ENCODE assay signal across 10 cellular contexts in the genomic region with DNA sequence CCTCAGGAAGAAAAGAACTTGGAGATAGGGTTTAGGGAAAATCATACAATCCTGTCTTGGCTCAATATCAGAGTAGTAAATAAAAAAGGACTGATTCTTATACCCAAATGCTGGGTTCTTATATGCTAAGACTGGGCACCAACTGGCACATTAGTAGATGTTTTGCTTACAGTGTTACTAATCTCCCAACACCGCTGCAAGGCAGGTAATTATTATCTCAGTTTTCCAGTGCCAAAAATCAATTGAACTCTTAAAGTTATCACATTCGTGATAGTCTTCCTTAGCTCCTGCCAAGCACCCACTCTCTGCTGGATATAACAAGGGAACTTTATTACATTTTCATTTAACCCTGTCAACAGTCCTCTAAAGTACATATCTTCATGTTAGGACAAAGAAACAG. TPM values are rescaled to one million over a fixed set of nuclear protein-coding genes. Genes with fewer than 3 reads are reported as not detected.
A peak's percentile ranks its signal among the peaks of the same experiment; 100 is the strongest.
DNase-seq lines count a peak whose midpoint lies in the region; ATAC-seq, FAIRE-seq and TF ChIP-seq lines count a peak whose summit lies in the region.
"Had no signal": no experiment of that assay in that cellular context is flagged by ENCODE, and none has a peak within 500 bp of the region (broad histone marks: within the 10 kb centered on the region; RNA-seq: fewer than 3 reads in every experiment).

No MANE protein-coding gene starts in this region.

- CTCF ChIA-PET in endothelial cell of umbilical vein (lab: Charles Lee): interaction anchor here (0.6 to 3.2 kb wide), 2 partner anchors 60 to 255 kb away, joined by 3 to 21 read pairs; no protein-coding TSS in a partner anchor

- no TSS peak for BruUV-seq in endothelial cell of umbilical vein (replicated peaks; lab: Mats Ljungman, UMichigan)

- no peak overlapping the region for H2AFZ ChIP-seq in endothelial cell of umbilical vein (ENCODE audit: low read depth, low read length)

- no peak for TF ChIP-seq CTCF in left ventricle myocardium inferior (IDR thresholded peaks at IDR 0.05; ENCODE audit: borderline replicate concordance)
- TF ChIP-seq CTCF in endothelial cell of umbilical vein (IDR thresholded peaks at IDR 0.05; ENCODE audit: extremely low read depth in 1 of 2, insufficient read depth in 1 of 2, low read depth in 1 of 2, low read length in 2 of 2): no peak
- TF ChIP-seq CTCF in nephron (IDR thresholded peaks at IDR 0.05; ENCODE audit: unreplicated experiment in 3 of 3): no peak

- H3K36me3 ChIP-seq in left ventricle myocardium inferior (peaks cover 22% of the 10 kb centered on the region), endothelial cell of umbilical vein (ENCODE audit: control insufficient read depth in 2 of 2, extremely low read depth in 1 of 2, insufficient read depth in 2 of 2, low read length in 2 of 2) (peaks cover 0 to 3% of the 10 kb centered on the region in 2 experiments), aorta (ENCODE audit: control insufficient read depth in 1 of 2, insufficient read depth in 2 of 2, low read length in 1 of 2) (peaks cover 0 to 2% of the 10 kb centered on the region in 2 donors)

- H4K20me1 ChIP-seq in endothelial cell of umbilical vein (replicated peaks; ENCODE audit: control insufficient read depth, extremely low read depth, insufficient read depth, low read length): no peaks in the 10 kb centered on the region

- no peak overlapping the region for H3K9ac ChIP-seq in endothelial cell of umbilical vein (replicated peaks; ENCODE audit: extremely low read depth, insufficient read depth, low read length)

- H3K27ac ChIP-seq in left ventricle myocardium inferior (replicated peaks): peak overlapping the region; percentile 94
- no peak overlapping the region for H3K27ac ChIP-seq in endothelial cell of umbilical vein (ENCODE audit: insufficient read depth, low read depth, low read length)
- no peak overlapping the region for H3K27ac ChIP-seq in aorta (ENCODE audit: low read depth in 1 of 2, low read length in 2 of 2)

- intact Hi-C loops in left ventricle myocardium inferior (cut with micrococcal nuclease): loop anchor here (10.0 kb wide), 1 partner anchor 57 kb away; no protein-coding TSS in a partner anchor
- intact Hi-C loops in left ventricle myocardium superior (cut with micrococcal nuclease): no loop called here
- intact Hi-C loops in endothelial cell of umbilical vein (cut with micrococcal nuclease): loop anchor here (5.0 kb wide), 1 partner anchor 60 kb away; no protein-coding TSS in a partner anchor
- intact Hi-C loops in aorta (cut with DNase I): loop anchor here in 1 of 2 donors (10.0 kb wide), 1 partner anchor 103 kb away; no protein-coding TSS in a partner anchor

- peaks cover 78% of the 10 kb centered on the region for H3K4me1 ChIP-seq in left ventricle myocardium inferior
- H3K4me1 ChIP-seq in endothelial cell of umbilical vein (ENCODE audit: control insufficient read depth, extremely low read depth, insufficient read depth, low read length): peaks cover 24% of the 10 kb centered on the region
- peaks cover 0 to 4% of the 10 kb centered on the region in 2 donors for H3K4me1 ChIP-seq in aorta (ENCODE audit: control insufficient read depth in 1 of 2, insufficient read depth in 2 of 2, low read length in 2 of 2)

- H3K4me3 ChIP-seq in left ventricle myocardium inferior (peak overlapping the region; percentile 88), endothelial cell of umbilical vein (replicated peaks in 1 of 3; ENCODE audit: insufficient read depth in 1 of 3, low read depth in 1 of 3, low read length in 3 of 3) (no peak overlapping the region), aorta (ENCODE audit: low read length in 2 of 2) (peak overlapping the region; percentile 46 to 84)

- no peaks in the 10 kb centered on the region for H3K9me1 ChIP-seq in endothelial cell of umbilical vein (replicated peaks; ENCODE audit: control insufficient read depth, extremely low read depth, insufficient read depth, low read length)

- POLR2A ChIA-PET in endothelial cell of umbilical vein (lab: Charles Lee): no interaction called here

- FAIRE-seq in endothelial cell of umbilical vein (lab: Jason Lieb, UNC): no peak

- no peaks in the 10 kb centered on the region for H3K9me3 ChIP-seq in left ventricle myocardium inferior (replicated peaks)
- H3K9me3 ChIP-seq in endothelial cell of umbilical vein (replicated peaks; ENCODE audit: control insufficient read depth, insufficient read depth, low read length): no peaks in the 10 kb centered on the region
- H3K9me3 ChIP-seq in aorta (ENCODE audit: control insufficient read depth, low read length): no peaks in the 10 kb centered on the region

- WGBS in aorta, 2 donors: 6 to 8% methylated on average over 2 of the region's 2 CpGs

- H3K79me2 ChIP-seq in endothelial cell of umbilical vein (ENCODE audit: control insufficient read depth, insufficient read depth, low read length): no peaks in the 10 kb centered on the region

- dilution Hi-C loops in endothelial cell of umbilical vein (cut with MboI; ENCODE audit: extremely low pct_ligation_motif_present, low sequenced_read_pairs): no loop called here

- no peak for ATAC-seq in left ventricle myocardium superior
- ATAC-seq in aorta (ENCODE audit: low FRiP score): no peak
- no peak for ATAC-seq in HG03159 (IDR thresholded peaks at IDR 0.05; ENCODE audit: unreplicated experiment)

- H3K4me1 Mint-ChIP-seq in nephron: peaks cover 58% of the 10 kb centered on the region

- peak overlapping the region; percentile 33 to 65 (median 34) for H3K27ac Mint-ChIP-seq in nephron

- H3K27me3 Mint-ChIP-seq in nephron (ENCODE audit: low read depth): no peaks in the 10 kb centered on the region

- DNase-seq in left ventricle myocardium inferior (no peak), left ventricle myocardium superior (no peak), endothelial cell of umbilical vein (ENCODE audit: low read depth, low spot score) (peak; percentile 6), aorta (no peak), activated gamma-delta T cell treated with Interleukin-2 at 50 U/mL for 16 hours (no peak), pons (ENCODE audit: low spot score) (no peak)

- no peaks in the 10 kb centered on the region for H3K27me3 ChIP-seq in left ventricle myocardium inferior (ENCODE audit: low read depth)
- H3K27me3 ChIP-seq in endothelial cell of umbilical vein (ENCODE audit: control insufficient read depth in 2 of 2, insufficient read depth in 2 of 2, low read length in 2 of 2): no peaks in the 10 kb centered on the region
- H3K27me3 ChIP-seq in aorta (ENCODE audit: control insufficient read depth in 1 of 2, insufficient read depth in 2 of 2, low read length in 1 of 2): no peaks in the 10 kb centered on the region

- TF ChIP-seq POLR2A in endothelial cell of umbilical vein (IDR thresholded peaks at IDR 0.05; ENCODE audit: low read depth, low read length): no peak

- H3K4me2 ChIP-seq in endothelial cell of umbilical vein (ENCODE audit: insufficient read depth, low read length): no peak overlapping the region

- peak overlapping the region; percentile 78 to 95 (median 89) for H3K4me3 Mint-ChIP-seq in nephron

- peaks cover 13% of the 10 kb centered on the region for H3K36me3 Mint-ChIP-seq in nephron (ENCODE audit: low read depth)

- no peaks in the 10 kb centered on the region for H3K9me3 Mint-ChIP-seq in nephron

TF ChIP-seq in endothelial cell of umbilical vein, 7 proteins besides CTCF, POLR2A, EP300 and RAD21:
- TF ChIP-seq MAX (IDR thresholded peaks at IDR 0.05; ENCODE audit: insufficient read depth, insufficient read length) (no peak), JUN (IDR thresholded peaks at IDR 0.05; ENCODE audit: borderline replicate concordance, insufficient read depth, insufficient read length, low read depth) (no peak), EZH2 (IDR thresholded peaks at IDR 0.05; ENCODE audit: borderline replicate concordance, low read depth, low read length, severe bottlenecking) (no peak), MYC (IDR thresholded peaks at IDR 0.05; ENCODE audit: low read depth, low read length) (no peak), FOS (IDR thresholded peaks at IDR 0.05; ENCODE audit: borderline replicate concordance, insufficient read depth, low read length) (no peak), POLR2AphosphoS5 (IDR thresholded peaks at IDR 0.05; ENCODE audit: insufficient read depth, low read depth, low read length) (no peak), GATA2 (IDR thresholded peaks at IDR 0.05; ENCODE audit: insufficient read depth, insufficient read length, low read depth, low read length) (no peak)

RNA-seq across cellular contexts. Expression of gene HIGD1C, which starts 25.0 kb away (rescaled TPM):
- total RNA-seq in left ventricle myocardium inferior (not detected), left ventricle myocardium superior (not detected), endothelial cell of umbilical vein (not detected in 2 replicates), aorta (not detected)
- polyA plus RNA-seq in endothelial cell of umbilical vein (not detected in 2 replicates), aorta (not detected)
- polyA plus RNA-seq in endothelial cell of umbilical vein (2011; cell fraction: cytosol; rRNA removed): not detected in 2 replicates
- polyA plus RNA-seq in endothelial cell of umbilical vein (2011; cell fraction: nucleus; rRNA removed): not detected in 2 replicates
- polyA plus RNA-seq in endothelial cell of umbilical vein (2012): not detected in 2 replicates
- not detected in 2 replicates for polyA minus RNA-seq in endothelial cell of umbilical vein
- not detected for polyA minus RNA-seq in endothelial cell of umbilical vein (2011; cell fraction: cytosol; rRNA and poly(A)+ RNA removed)
- polyA minus RNA-seq in endothelial cell of umbilical vein (2011; cell fraction: nucleus; rRNA and poly(A)+ RNA removed): not detected in 2 replicates
- total RNA-seq: pulmonary artery endothelial cell, ureter had no signal

Comparison
In these comparisons a context has a peak if more than half of its experiments do, and no peak if none do; other contexts are left out.
1. H3K4me3 ChIP-seq: peak in left ventricle myocardium inferior (single experiment) and aorta (2 of 2); none in endothelial cell of umbilical vein (0 of 3).